ENCODE assay signal across 15 cellular contexts in the genomic region with DNA sequence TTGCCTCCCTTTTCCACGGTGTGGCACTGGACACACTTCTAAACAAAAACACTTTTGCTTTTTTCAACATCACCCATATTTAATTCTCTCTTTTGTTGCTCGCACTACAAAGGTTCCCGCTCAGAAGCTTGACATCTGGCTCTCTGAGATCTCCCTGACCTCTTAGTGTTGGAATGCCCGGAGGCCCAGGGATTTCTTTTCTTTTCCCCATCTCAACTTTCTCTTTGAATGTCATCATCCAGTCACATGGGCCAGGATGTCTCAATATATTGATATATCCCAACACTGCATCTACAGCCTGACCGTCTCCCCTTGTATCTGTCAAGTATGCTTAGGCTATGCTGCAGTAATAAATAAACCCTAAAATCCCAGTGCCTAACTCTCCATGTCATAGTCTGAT. TPM values are rescaled to one million over a fixed set of nuclear protein-coding genes. Genes with fewer than 3 reads are reported as not detected.
DNase-seq lines count a peak whose midpoint lies in the region; ATAC-seq lines count a peak whose summit lies in the region.
"Had no signal": no experiment of that assay in that cellular context is flagged by ENCODE, and none has a peak within 500 bp of the region (broad histone marks: within the 10 kb centered on the region; RNA-seq: fewer than 3 reads in every experiment).

No MANE protein-coding gene starts in this region.

- DNase-seq in activated CD4-positive, alpha-beta T cell treated with anti-CD3 and anti-CD28 coated beads, Interleukin-2, amount 10 ng/mL, durations not matched to agents 24 days and 14 days: no peak
- no peak for DNase-seq in activated CD4-positive, alpha-beta T cell treated with anti-CD3 and anti-CD28 coated beads, Interleukin-2, amount 50 U/mL, for 1 hour
- DNase-seq in activated T-helper 1 cell treated with anti-CD3 and anti-CD28 coated beads, Interleukin-12 subunit alpha, Interleukin-12 subunit beta, Interleukin-2, Interleukin-4 antibody, amounts not matched to agents 30 ng/mL and 10 ng/mL and 1 ng/mL, durations not matched to agents 14 hours and 24 hours and 36 hours (ENCODE audit: low spot score): no peak
- DNase-seq in fibroblast of peridontal ligament (ENCODE audit: extremely low read depth): peak; percentile 19
- DNase-seq in stimulated activated effector memory CD8-positive, alpha-beta T cell treated with anti-CD3 and anti-CD28 coated beads, Interleukin-12 subunit alpha, Interleukin-12 subunit beta, amount 100 ng/mL, for 72 hours (ENCODE audit: low spot score in 2 of 2): no peak
- DNase-seq in NOMO-1 treated with dmso at 0.1 percent for 144 hours (lab: John Stamatoyannopoulos, UW; ENCODE audit: unreplicated experiment): no peak
- DNase-seq: 8988T; AML-193; Caco-2; CD8-positive, alpha-beta memory T cell; DND-41; GF-D8; GOT3; H9 had no signal

- ATAC-seq in stimulated activated effector memory CD8-positive, alpha-beta T cell treated with anti-CD3 and anti-CD28 coated beads, Interleukin-12 subunit alpha, Interleukin-12 subunit beta, amount 100 ng/mL, for 72 hours: no peak
- ATAC-seq in HG03442 (IDR thresholded peaks at IDR 0.05; ENCODE audit: unreplicated experiment): no peak

- no peaks in the 10 kb centered on the region for H3K9me3 Mint-ChIP-seq in activated CD4-positive, alpha-beta T cell treated with anti-CD3 and anti-CD28 coated beads, Interleukin-2, amount 10 ng/mL, durations not matched to agents 24 days and 14 days
- H3K9me3 Mint-ChIP-seq in activated T-helper 1 cell treated with anti-CD3 and anti-CD28 coated beads, Interleukin-12 subunit alpha, Interleukin-12 subunit beta, Interleukin-2, Interleukin-4 antibody, amounts not matched to agents 30 ng/mL and 10 ng/mL and 1 ng/mL, durations not matched to agents 14 hours and 24 hours and 36 hours: no peaks in the 10 kb centered on the region
- H3K9me3 Mint-ChIP-seq in stimulated activated effector memory CD8-positive, alpha-beta T cell treated with anti-CD3 and anti-CD28 coated beads, Interleukin-12 subunit alpha, Interleukin-12 subunit beta, amount 100 ng/mL, for 72 hours: no peaks in the 10 kb centered on the region
- H3K9me3 Mint-ChIP-seq: CD8-positive, alpha-beta memory T cell; H9 had no signal

- H3K27me3 Mint-ChIP-seq in activated CD4-positive, alpha-beta T cell treated with anti-CD3 and anti-CD28 coated beads, Interleukin-2, amount 10 ng/mL, durations not matched to agents 24 days and 14 days: peaks cover 2% of the 10 kb centered on the region
- peaks cover 4% of the 10 kb centered on the region for H3K27me3 Mint-ChIP-seq in activated T-helper 1 cell treated with anti-CD3 and anti-CD28 coated beads, Interleukin-12 subunit alpha, Interleukin-12 subunit beta, Interleukin-2, Interleukin-4 antibody, amounts not matched to agents 30 ng/mL and 10 ng/mL and 1 ng/mL, durations not matched to agents 14 hours and 24 hours and 36 hours (ENCODE audit: insufficient read depth)

- intact Hi-C loops in activated CD4-positive, alpha-beta T cell treated with anti-CD3 and anti-CD28 coated beads, Interleukin-2, amount 10 ng/mL, durations not matched to agents 24 days and 14 days (cut with micrococcal nuclease): loop anchor here (2.0 to 5.0 kb wide), 2 partner anchors 374 to 1178 kb away; no protein-coding TSS in a partner anchor
- intact Hi-C loops in activated T-helper 1 cell treated with anti-CD3 and anti-CD28 coated beads, Interleukin-12 subunit alpha, Interleukin-12 subunit beta, Interleukin-2, Interleukin-4 antibody, amounts not matched to agents 30 ng/mL and 10 ng/mL and 1 ng/mL, durations not matched to agents 14 hours and 24 hours and 36 hours (cut with micrococcal nuclease): loop anchor here (2.0 to 10.0 kb wide), 2 partner anchors 280 to 1736 kb away; no protein-coding TSS in a partner anchor

- H3K4me3 Mint-ChIP-seq in activated CD4-positive, alpha-beta T cell treated with anti-CD3 and anti-CD28 coated beads, Interleukin-2, amount 10 ng/mL, durations not matched to agents 24 days and 14 days: no peak overlapping the region
- H3K4me3 Mint-ChIP-seq in activated T-helper 1 cell treated with anti-CD3 and anti-CD28 coated beads, Interleukin-12 subunit alpha, Interleukin-12 subunit beta, Interleukin-2, Interleukin-4 antibody, amounts not matched to agents 30 ng/mL and 10 ng/mL and 1 ng/mL, durations not matched to agents 14 hours and 24 hours and 36 hours: no peak overlapping the region
- H3K4me3 Mint-ChIP-seq in stimulated activated effector memory CD8-positive, alpha-beta T cell treated with anti-CD3 and anti-CD28 coated beads, Interleukin-12 subunit alpha, Interleukin-12 subunit beta, amount 100 ng/mL, for 72 hours: no peak overlapping the region
- H3K4me3 Mint-ChIP-seq: CD8-positive, alpha-beta memory T cell; H9 had no signal

- no peaks in the 10 kb centered on the region for H3K36me3 Mint-ChIP-seq in activated CD4-positive, alpha-beta T cell treated with anti-CD3 and anti-CD28 coated beads, Interleukin-2, amount 10 ng/mL, durations not matched to agents 24 days and 14 days (ENCODE audit: low read depth)
- H3K36me3 Mint-ChIP-seq in activated T-helper 1 cell treated with anti-CD3 and anti-CD28 coated beads, Interleukin-12 subunit alpha, Interleukin-12 subunit beta, Interleukin-2, Interleukin-4 antibody, amounts not matched to agents 30 ng/mL and 10 ng/mL and 1 ng/mL, durations not matched to agents 14 hours and 24 hours and 36 hours (ENCODE audit: low read depth): no peaks in the 10 kb centered on the region
- no peaks in the 10 kb centered on the region for H3K36me3 Mint-ChIP-seq in stimulated activated effector memory CD8-positive, alpha-beta T cell treated with anti-CD3 and anti-CD28 coated beads, Interleukin-12 subunit alpha, Interleukin-12 subunit beta, amount 100 ng/mL, for 72 hours

- peak overlapping the region; percentile 64 for H3K27ac Mint-ChIP-seq in activated CD4-positive, alpha-beta T cell treated with anti-CD3 and anti-CD28 coated beads, Interleukin-2, amount 10 ng/mL, durations not matched to agents 24 days and 14 days
- peak overlapping the region; percentile 46 for H3K27ac Mint-ChIP-seq in activated T-helper 1 cell treated with anti-CD3 and anti-CD28 coated beads, Interleukin-12 subunit alpha, Interleukin-12 subunit beta, Interleukin-2, Interleukin-4 antibody, amounts not matched to agents 30 ng/mL and 10 ng/mL and 1 ng/mL, durations not matched to agents 14 hours and 24 hours and 36 hours
- peak overlapping the region; percentile 95 for H3K27ac Mint-ChIP-seq in stimulated activated effector memory CD8-positive, alpha-beta T cell treated with anti-CD3 and anti-CD28 coated beads, Interleukin-12 subunit alpha, Interleukin-12 subunit beta, amount 100 ng/mL, for 72 hours
- H3K27ac Mint-ChIP-seq: H9 had no signal

- peaks cover 24% of the 10 kb centered on the region for H3K4me1 Mint-ChIP-seq in activated CD4-positive, alpha-beta T cell treated with anti-CD3 and anti-CD28 coated beads, Interleukin-2, amount 10 ng/mL, durations not matched to agents 24 days and 14 days
- peaks cover 25% of the 10 kb centered on the region for H3K4me1 Mint-ChIP-seq in activated T-helper 1 cell treated with anti-CD3 and anti-CD28 coated beads, Interleukin-12 subunit alpha, Interleukin-12 subunit beta, Interleukin-2, Interleukin-4 antibody, amounts not matched to agents 30 ng/mL and 10 ng/mL and 1 ng/mL, durations not matched to agents 14 hours and 24 hours and 36 hours (ENCODE audit: low read depth)
- H3K4me1 Mint-ChIP-seq in stimulated activated effector memory CD8-positive, alpha-beta T cell treated with anti-CD3 and anti-CD28 coated beads, Interleukin-12 subunit alpha, Interleukin-12 subunit beta, amount 100 ng/mL, for 72 hours: peaks cover 25% of the 10 kb centered on the region

RNA-seq across cellular contexts. Expression of a gene that starts 54.3 kb away (rescaled TPM):
- 32.3 and 33.1 TPM in 2 replicates for total RNA-seq in activated CD4-positive, alpha-beta T cell treated with anti-CD3 and anti-CD28 coated beads, Interleukin-2, amount 10 ng/mL, durations not matched to agents 24 days and 14 days
- total RNA-seq in activated T-helper 1 cell treated with anti-CD3 and anti-CD28 coated beads, Interleukin-12 subunit alpha, Interleukin-12 subunit beta, Interleukin-2, Interleukin-4 antibody, amounts not matched to agents 30 ng/mL and 10 ng/mL and 1 ng/mL, durations not matched to agents 14 hours and 24 hours and 36 hours: 31.1 and 32.8 TPM in 2 replicates
